Comparison of ENCODE assay signal across 8 cellular contexts in the genomic region with DNA sequence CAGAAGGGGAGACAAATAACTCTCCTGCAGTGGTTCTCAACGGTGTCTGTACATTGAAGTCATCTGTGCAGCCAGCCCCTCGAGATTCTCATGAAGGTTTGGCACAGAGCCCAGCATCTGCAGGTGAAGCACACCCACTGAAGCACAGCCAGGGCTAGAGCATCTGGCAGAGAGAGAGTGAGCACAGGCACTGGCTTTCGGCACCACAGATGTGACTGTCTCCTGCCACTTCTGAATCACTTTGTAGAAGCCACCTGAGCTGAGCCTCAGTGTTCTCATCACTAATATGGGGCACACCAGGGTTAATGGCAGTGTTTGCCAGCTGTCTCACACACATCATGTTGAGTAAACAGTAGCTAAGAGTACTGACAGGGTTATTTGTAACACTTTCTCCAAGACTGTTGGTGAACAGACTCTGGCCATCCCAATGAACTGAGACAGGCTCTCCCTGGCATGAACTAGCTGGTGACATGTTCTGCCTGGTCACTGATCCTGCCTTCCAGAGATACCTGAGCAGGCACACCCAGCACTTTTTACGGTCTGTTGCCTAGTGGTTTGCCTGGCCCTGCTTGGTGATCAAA. TPM values are rescaled to one million over a fixed set of nuclear protein-coding genes. Genes with fewer than 3 reads are reported as not detected.
DNase-seq lines count a peak whose midpoint lies in the region; ATAC-seq and TF ChIP-seq lines count a peak whose summit lies in the region.

No MANE protein-coding gene starts in this region.

- H3K4me3 ChIP-seq in KMS-11 (IDR thresholded peaks at IDR 0.05; ENCODE audit: insufficient read depth, low read depth, low read length) = no peak overlapping the region

- no peak overlapping the region for H3K4me3 Mint-ChIP-seq in activated CD4-positive, alpha-beta T cell treated with anti-CD3 and anti-CD28 coated beads, Interleukin-2, amount 10 ng/mL, durations not matched to agents 7 days and 5 days

- no peaks in the 10 kb centered on the region for H3K27me3 Mint-ChIP-seq in activated CD4-positive, alpha-beta T cell treated with anti-CD3 and anti-CD28 coated beads, Interleukin-2, amount 10 ng/mL, durations not matched to agents 7 days and 5 days

- H3K79me2 ChIP-seq in KMS-11 (ENCODE audit: insufficient read depth, low read depth) = peaks cover 60% of the 10 kb centered on the region

- no peaks in the 10 kb centered on the region for H3K9me3 Mint-ChIP-seq in activated CD4-positive, alpha-beta T cell treated with anti-CD3 and anti-CD28 coated beads, Interleukin-2, amount 10 ng/mL, durations not matched to agents 7 days and 5 days

- H2AFZ ChIP-seq in KMS-11 (ENCODE audit: low read depth) = no peak overlapping the region

- DNase-seq in activated effector memory CD4-positive, alpha-beta T cell treated with Interleukin-2 at 50 U/mL for 16 hours = peak; percentile 15
- DNase-seq in activated effector memory CD4-positive, alpha-beta T cell treated with anti-CD3 and anti-CD28 coated beads, Interleukin-2, amount 50 U/mL, for 16 hours = no peak
- no peak for DNase-seq in activated CD4-positive, alpha-beta T cell treated with anti-CD3 and anti-CD28 coated beads, Interleukin-2, amount 10 ng/mL, durations not matched to agents 7 days and 5 days
- peak; percentile 60 for DNase-seq in left colon
- DNase-seq in SW 1271 (lab: John Stamatoyannopoulos, UW) = no peak

- ATAC-seq in left colon (peak; percentile 51), GM21515 (IDR thresholded peaks at IDR 0.05; ENCODE audit: unreplicated experiment) (no peak), HG03045 (IDR thresholded peaks at IDR 0.05; ENCODE audit: unreplicated experiment) (no peak)

- no peaks in the 10 kb centered on the region; the same call in 1 of the 2 replicates for H3K36me3 ChIP-seq in KMS-11 (ENCODE audit: insufficient read depth)

- TF ChIP-seq CTCF in KMS-11 (conservative IDR thresholded peaks at IDR 0.05; ENCODE audit: low read depth, low read length) = no peak

- intact Hi-C loops in left colon (cut with DNase I, micrococcal nuclease) = no loop called here

- H3K4me1 ChIP-seq in KMS-11 (ENCODE audit: low read depth, poor library complexity, severe bottlenecking) = peaks cover 89% of the 10 kb centered on the region

- CTCF ChIA-PET in activated CD4-positive, alpha-beta T cell treated with anti-CD3 and anti-CD28 coated beads, Interleukin-2, amount 10 ng/mL, durations not matched to agents 7 days and 5 days (lab: Charles Lee) = interaction anchor here (0.9 to 2.3 kb wide), 9 partner anchors 8 to 116 kb away, joined by 3 to 12 read pairs (median 4); a partner anchor contains a TSS

- H3K4me1 Mint-ChIP-seq in activated CD4-positive, alpha-beta T cell treated with anti-CD3 and anti-CD28 coated beads, Interleukin-2, amount 10 ng/mL, durations not matched to agents 7 days and 5 days = peaks cover 55% of the 10 kb centered on the region

- H3K27ac ChIP-seq in KMS-11 = peak overlapping the region; percentile 54

- H4K20me1 ChIP-seq in KMS-11 (ENCODE audit: insufficient read depth) = peaks cover 14% of the 10 kb centered on the region; the same call in 1 of the 2 replicates

- H3K27me3 ChIP-seq in KMS-11 (ENCODE audit: insufficient read depth, low read depth) = no peaks in the 10 kb centered on the region

- POLR2A ChIA-PET in activated CD4-positive, alpha-beta T cell treated with anti-CD3 and anti-CD28 coated beads, Interleukin-2, amount 10 ng/mL, durations not matched to agents 7 days and 5 days (lab: Charles Lee) = no interaction called here

- peak overlapping the region; percentile 74 for H3K27ac Mint-ChIP-seq in activated CD4-positive, alpha-beta T cell treated with anti-CD3 and anti-CD28 coated beads, Interleukin-2, amount 10 ng/mL, durations not matched to agents 7 days and 5 days

- H3K4me2 ChIP-seq in KMS-11 = peak overlapping the region; percentile 70

- no peak overlapping the region for H3K9ac ChIP-seq in KMS-11

- H3K36me3 Mint-ChIP-seq in activated CD4-positive, alpha-beta T cell treated with anti-CD3 and anti-CD28 coated beads, Interleukin-2, amount 10 ng/mL, durations not matched to agents 7 days and 5 days (ENCODE audit: low read depth) = peaks cover 30% of the 10 kb centered on the region

RNA-seq across cellular contexts. Expression of a gene that starts 10.9 kb away (rescaled TPM):
- total RNA-seq in activated CD4-positive, alpha-beta T cell treated with anti-CD3 and anti-CD28 coated beads, Interleukin-2, amount 10 ng/mL, durations not matched to agents 7 days and 5 days = not detected
- total RNA-seq in left colon = not detected

RNA-seq across cellular contexts. Expression of a gene that starts 12.4 kb away (rescaled TPM):
- total RNA-seq in activated CD4-positive, alpha-beta T cell treated with anti-CD3 and anti-CD28 coated beads, Interleukin-2, amount 10 ng/mL, durations not matched to agents 7 days and 5 days = 10 to 100 TPM; 47.9 to 48.3 TPM
- 10 to 100 TPM; 23.6 TPM for total RNA-seq in left colon

RNA-seq across cellular contexts. Expression of a gene that starts 21.0 kb away (rescaled TPM):
- 10 to 100 TPM; 52.4 to 54.3 TPM for total RNA-seq in activated CD4-positive, alpha-beta T cell treated with anti-CD3 and anti-CD28 coated beads, Interleukin-2, amount 10 ng/mL, durations not matched to agents 7 days and 5 days
- 10 to 100 TPM; 10.8 to 12.3 TPM for total RNA-seq in left colon

RNA-seq across cellular contexts. Expression of a gene that starts 21.2 kb away (rescaled TPM):
- 100 to 1,000 TPM in 1 of 2 experiments, 10 to 100 TPM in 1; 97.1 to 108 TPM for total RNA-seq in activated CD4-positive, alpha-beta T cell treated with anti-CD3 and anti-CD28 coated beads, Interleukin-2, amount 10 ng/mL, durations not matched to agents 7 days and 5 days
- 100 to 1,000 TPM; 166 TPM for total RNA-seq in left colon

RNA-seq across cellular contexts. Expression of a gene that starts 35.3 kb away (rescaled TPM):
- total RNA-seq in activated CD4-positive, alpha-beta T cell treated with anti-CD3 and anti-CD28 coated beads, Interleukin-2, amount 10 ng/mL, durations not matched to agents 7 days and 5 days = not detected
- under 1 TPM; 0.34 to 0.40 TPM for total RNA-seq in left colon

Comparison
In these comparisons a context has a peak if more than half of its experiments do, and no peak if none do; other contexts are left out.
1. DNase-seq: peak in activated effector memory CD4-positive, alpha-beta T cell treated with Interleukin-2 at 50 U/mL for 16 hours (single experiment) and left colon (2 of 2); none in activated effector memory CD4-positive, alpha-beta T cell treated with anti-CD3 and anti-CD28 coated beads, Interleukin-2, amount 50 U/mL, for 16 hours (single experiment), activated CD4-positive, alpha-beta T cell treated with anti-CD3 and anti-CD28 coated beads, Interleukin-2, amount 10 ng/mL, durations not matched to agents 7 days and 5 days (single experiment) and SW 1271 (0 of 2).
2. RNA of a gene that starts 21.0 kb away (total RNA-seq): 52.4 to 54.3 TPM in activated CD4-positive, alpha-beta T cell treated with anti-CD3 and anti-CD28 coated beads, Interleukin-2, amount 10 ng/mL, durations not matched to agents 7 days and 5 days; 10.8 to 12.3 TPM in left colon; every median in the first group is over 4 times any median in the second.